Comparison of ENCODE assay signal across 8 cellular contexts in the genomic region with DNA sequence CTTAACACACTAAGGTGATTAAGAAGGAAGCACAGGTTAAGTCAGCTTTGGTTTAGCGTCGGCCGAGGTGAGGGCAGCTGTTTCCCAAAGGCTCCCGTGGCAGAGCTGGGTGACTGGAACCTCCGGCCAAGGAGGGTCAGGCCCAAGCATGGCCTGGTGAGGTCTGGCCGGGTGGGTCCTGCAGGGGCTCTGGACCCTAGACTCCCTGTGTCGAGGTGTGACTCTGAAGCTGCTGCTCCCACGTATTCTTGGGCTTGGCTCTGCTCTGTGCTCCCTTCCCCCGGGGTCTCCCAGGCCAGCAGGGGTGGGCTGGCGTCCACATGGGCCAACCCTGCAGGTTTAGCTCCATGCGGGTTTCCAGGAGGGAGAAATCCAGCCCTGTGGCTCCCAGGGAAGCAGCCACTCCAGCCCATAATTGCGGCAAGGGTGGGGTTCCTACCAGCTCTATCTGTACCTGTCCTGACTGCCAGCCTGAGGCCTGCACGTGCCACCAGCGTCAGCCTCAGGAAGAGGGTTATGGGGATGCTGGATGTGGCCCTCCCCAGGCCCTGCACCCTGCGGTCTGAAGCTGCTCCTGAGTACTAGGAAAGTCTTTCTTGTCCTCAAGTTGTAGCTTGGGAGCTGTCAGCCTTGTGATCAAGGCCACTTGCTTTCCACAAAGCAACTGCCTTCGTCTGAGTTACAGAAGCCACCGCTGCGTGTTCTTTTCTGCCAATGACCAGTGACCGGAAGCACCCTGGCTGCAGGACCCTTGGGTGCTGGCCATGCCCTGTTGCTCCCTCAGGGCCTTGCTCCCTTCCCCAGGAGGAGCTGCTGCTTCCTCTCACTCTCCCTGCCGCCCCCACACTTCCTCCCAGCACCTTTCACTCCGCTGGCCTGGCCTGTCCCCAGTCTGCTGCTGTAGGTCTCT. TPM values are rescaled to one million over a fixed set of nuclear protein-coding genes. Genes with fewer than 3 reads are reported as not detected.
DNase-seq lines count a peak whose midpoint lies in the region; ATAC-seq and TF ChIP-seq lines count a peak whose summit lies in the region.

No MANE protein-coding gene starts in this region.

- H2BK120ac ChIP-seq in H9 (ENCODE audit: low read depth, low read length, poor library complexity, severe bottlenecking): no peak overlapping the region

- H2AK5ac ChIP-seq in H9 (ENCODE audit: insufficient read length, low read length): no peak overlapping the region

- H3K27ac Mint-ChIP-seq in H9 (peak overlapping the region; percentile 45 to 76 (median 68); a peak in 5 of 7 replicates), natural killer cell (peak overlapping the region; percentile 68 to 82)
- H3K27ac Mint-ChIP-seq in activated naive CD4-positive, alpha-beta T cell treated with anti-CD3 and anti-CD28 coated beads for 36 hours: peak overlapping the region; percentile 89

- no peak overlapping the region for H3K4me2 ChIP-seq in H9 (ENCODE audit: insufficient read depth, insufficient read length, low read length)

- no CpG with 5 or more reads among the region's 21 CpGs for WGBS in H9 (ENCODE audit: extremely low coverage, insufficient read length, low lambda C conversion rate)
- 80 to 85% methylated on average over 17 to 18 of the region's 21 CpGs for WGBS in lower leg skin, 2 donors
- 79 to 80% methylated on average over 17 to 19 of the region's 21 CpGs for WGBS in tibial nerve, 2 donors

- no peak overlapping the region for H2BK15ac ChIP-seq in H9 (ENCODE audit: low read depth, low read length)

- H3T11ph ChIP-seq in H9 (ENCODE audit: low read length): no peak overlapping the region

- no peak for ATAC-seq in natural killer cell
- no peak for ATAC-seq in GM18909 (IDR thresholded peaks at IDR 0.05; ENCODE audit: poor library complexity, unreplicated experiment)

- H3K9me3 Mint-ChIP-seq in H9 (no peaks in the 10 kb centered on the region), natural killer cell (no peaks in the 10 kb centered on the region)
- no peaks in the 10 kb centered on the region for H3K9me3 Mint-ChIP-seq in activated naive CD4-positive, alpha-beta T cell treated with anti-CD3 and anti-CD28 coated beads for 36 hours

- DNase-seq in Daoy (ENCODE audit: low read depth): peak; percentile 35
- DNase-seq in H9: no peak
- DNase-seq in activated naive CD4-positive, alpha-beta T cell treated with anti-CD3 and anti-CD28 coated beads for 36 hours: peak; percentile 80
- DNase-seq in natural killer cell: no peak
- DNase-seq in lower leg skin (ENCODE audit: low spot score in 2 of 2): no peak
- no peak for DNase-seq in tibial nerve (ENCODE audit: low spot score in 2 of 2)
- DNase-seq in NOMO-1 treated with dmso at 0.1 percent for 144 hours (lab: John Stamatoyannopoulos, UW; ENCODE audit: unreplicated experiment): no peak

- H3K36me3 ChIP-seq in tibial nerve: no peaks in the 10 kb centered on the region

- H3K27me3 Mint-ChIP-seq in H9 (ENCODE audit: low read depth) (no peaks in the 10 kb centered on the region; the same call in 1 of the 2 replicates), natural killer cell (ENCODE audit: low read depth in 2 of 2) (no peaks in the 10 kb centered on the region)
- H3K27me3 Mint-ChIP-seq in activated naive CD4-positive, alpha-beta T cell treated with anti-CD3 and anti-CD28 coated beads for 36 hours (ENCODE audit: low read depth): no peaks in the 10 kb centered on the region

- H3K4ac ChIP-seq in H9 (ENCODE audit: low read depth, low read length): no peak overlapping the region

- H3K36me3 Mint-ChIP-seq in H9 (ENCODE audit: insufficient read depth in 1 of 3, low read depth in 3 of 3): peaks cover 15 to 27% (median 23%) of the 10 kb centered on the region in 3 experiments
- H3K36me3 Mint-ChIP-seq in activated naive CD4-positive, alpha-beta T cell treated with anti-CD3 and anti-CD28 coated beads for 36 hours (ENCODE audit: low read depth): peaks cover 44% of the 10 kb centered on the region
- H3K36me3 Mint-ChIP-seq in natural killer cell: no peaks in the 10 kb centered on the region

- H4K8ac ChIP-seq in H9 (replicated peaks; ENCODE audit: insufficient read length, low read depth, low read length): no peak overlapping the region

- no peak overlapping the region for H2BK12ac ChIP-seq in H9 (ENCODE audit: insufficient read length, low read depth, low read length)

- H3K27me3 ChIP-seq in H9 (ENCODE audit: insufficient read depth, low read length) (no peaks in the 10 kb centered on the region), tibial nerve (no peaks in the 10 kb centered on the region)

- CTCF ChIA-PET in activated naive CD4-positive, alpha-beta T cell treated with anti-CD3 and anti-CD28 coated beads for 36 hours (lab: Charles Lee): interaction anchor here (0.5 to 2.0 kb wide), 14 partner anchors 10 to 342 kb away, joined by 3 to 7 read pairs (median 4); partner anchors contain the start of gene PSMD11

- TF ChIP-seq CTCF in H9 (conservative IDR thresholded peaks at IDR 0.05): no peak
- TF ChIP-seq CTCF in natural killer cell (IDR thresholded peaks at IDR 0.05): no peak
- no peak for TF ChIP-seq CTCF in lower leg skin (IDR thresholded peaks at IDR 0.05)
- TF ChIP-seq CTCF in tibial nerve (IDR thresholded peaks at IDR 0.05): no peak

- peak overlapping the region; percentile 6; the same call in 1 of the 2 replicates for H3K14ac ChIP-seq in H9 (ENCODE audit: insufficient read depth, low read length)

- H3K9ac ChIP-seq in H9 (ENCODE audit: extremely low read depth, insufficient read length, low read length): no peak overlapping the region

- H3K23me2 ChIP-seq in H9 (ENCODE audit: insufficient read length, low read depth, low read length, poor library complexity, severe bottlenecking): peaks cover 8% of the 10 kb centered on the region

- H2BK5ac ChIP-seq in H9 (ENCODE audit: insufficient read length, low read length): no peak overlapping the region

- no peak overlapping the region for H4K5ac ChIP-seq in H9 (ENCODE audit: insufficient read length, low read depth, low read length)

- no peak overlapping the region for H2BK20ac ChIP-seq in H9 (ENCODE audit: low read depth, low read length, poor library complexity, severe bottlenecking)

- TF ChIP-seq POLR2A in lower leg skin (IDR thresholded peaks at IDR 0.05) (no peak), tibial nerve (IDR thresholded peaks at IDR 0.05) (no peak)

- H3K23ac ChIP-seq in H9 (ENCODE audit: insufficient read length, low read depth, low read length): no peak overlapping the region

- H3K79me2 ChIP-seq in H9 (ENCODE audit: insufficient read depth, low read length): no peaks in the 10 kb centered on the region

- no peak overlapping the region for H3K4me3 ChIP-seq in lower leg skin (ENCODE audit: low read depth, poor library complexity, severe bottlenecking)
- H3K4me3 ChIP-seq in tibial nerve: no peak overlapping the region

- no peaks in the 10 kb centered on the region for H3K9me3 ChIP-seq in H9 (ENCODE audit: control insufficient read depth, low read depth, low read length)
- no peaks in the 10 kb centered on the region for H3K9me3 ChIP-seq in tibial nerve

- no peak overlapping the region for H2AFZ ChIP-seq in H9 (ENCODE audit: low read length)

- H3K79me1 ChIP-seq in H9 (ENCODE audit: insufficient read depth, low read depth, low read length, poor library complexity, severe bottlenecking): peaks cover 3% of the 10 kb centered on the region

- no peak overlapping the region for H3K27ac ChIP-seq in H9 (ENCODE audit: insufficient read length, low read depth, low read length)
- H3K27ac ChIP-seq in tibial nerve: peak overlapping the region in 1 of 4 donors; percentile 30

- H3K56ac ChIP-seq in H9 (ENCODE audit: insufficient read length, low read depth, low read length): no peak overlapping the region

- no peaks in the 10 kb centered on the region for H4K20me1 ChIP-seq in H9 (ENCODE audit: control insufficient read depth, insufficient read depth, insufficient read length)

- H3K4me1 Mint-ChIP-seq in H9 (peaks cover 41 to 51% of the 10 kb centered on the region in 2 experiments), natural killer cell (peaks cover 58 to 59% of the 10 kb centered on the region in 2 donors)
- H3K4me1 Mint-ChIP-seq in activated naive CD4-positive, alpha-beta T cell treated with anti-CD3 and anti-CD28 coated beads for 36 hours (ENCODE audit: low read depth): peaks cover 64% of the 10 kb centered on the region

- TF ChIP-seq EP300 in tibial nerve (IDR thresholded peaks at IDR 0.05): no peak

- intact Hi-C loops in activated naive CD4-positive, alpha-beta T cell treated with anti-CD3 and anti-CD28 coated beads for 36 hours (cut with micrococcal nuclease): loop anchor here (1.0 to 2.0 kb wide), 2 partner anchors 33 to 61 kb away; no protein-coding TSS in a partner anchor
- intact Hi-C loops in natural killer cell (cut with micrococcal nuclease) (no loop called here), lower leg skin (cut with DNase I; ENCODE audit: low total_unique reads) (no loop called here)

- no peak overlapping the region for H3K18ac ChIP-seq in H9 (ENCODE audit: insufficient read length, low read depth, low read length)

- peaks cover 5% of the 10 kb centered on the region; the same call in 1 of the 2 replicates for H3K4me1 ChIP-seq in H9 (ENCODE audit: insufficient read depth, low read length)
- peaks cover 0 to 21% (median 10%) of the 10 kb centered on the region in 4 donors for H3K4me1 ChIP-seq in tibial nerve

- H4K91ac ChIP-seq in H9 (ENCODE audit: insufficient read length, low read depth, low read length): no peak overlapping the region

- peak overlapping the region in 1 of 2 experiments; percentile 25; a peak in 1 of 5 replicates for H3K4me3 Mint-ChIP-seq in H9
- peak overlapping the region; percentile 90 for H3K4me3 Mint-ChIP-seq in activated naive CD4-positive, alpha-beta T cell treated with anti-CD3 and anti-CD28 coated beads for 36 hours
- H3K4me3 Mint-ChIP-seq in natural killer cell: peak overlapping the region; percentile 71

RNA-seq across cellular contexts. Expression of gene CDK5R1, which starts 4.8 kb away (rescaled TPM):
- total RNA-seq in Daoy (2014; rRNA removed; shearing (Covaris generic)): 2.4 and 4.2 TPM in 2 replicates
- total RNA-seq in H9 (2021) (10.4 and 11.4 TPM in 2 replicates), natural killer cell (10 to 100 TPM in 1 of 3 donors, 1 to 10 TPM in 2; 3.7 to 12.3 (median 7.4) TPM), lower leg skin (1 to 10 TPM; 3.3 to 5.8 (median 5.0) TPM), tibial nerve (1 to 10 TPM in 2 of 4 donors, under 1 TPM in 2; 0.78 to 1.5 (median 1.0) TPM)
- total RNA-seq in activated naive CD4-positive, alpha-beta T cell treated with anti-CD3 and anti-CD28 coated beads for 36 hours: 10 to 100 TPM; 50.6 to 52.1 TPM

RNA-seq across cellular contexts. Expression of gene PSMD11, which starts 47.3 kb away (rescaled TPM):
- total RNA-seq in Daoy (2014; rRNA removed; shearing (Covaris generic)): 221 and 303 TPM in 2 replicates
- total RNA-seq in H9 (2021) (169 and 175 TPM in 2 replicates), natural killer cell (100 to 1,000 TPM in 2 of 3 donors, 10 to 100 TPM in 1; 83.4 to 108 (median 105) TPM), lower leg skin (10 to 100 TPM; 44.2 to 77.0 (median 54.2) TPM), tibial nerve (10 to 100 TPM; 37.3 to 48.9 (median 46.8) TPM)
- total RNA-seq in activated naive CD4-positive, alpha-beta T cell treated with anti-CD3 and anti-CD28 coated beads for 36 hours: 100 to 1,000 TPM; 132 to 145 TPM

Comparison
In these comparisons a context has a peak if more than half of its experiments do, and no peak if none do; other contexts are left out.
1. DNase-seq: peak in Daoy (single experiment) and activated naive CD4-positive, alpha-beta T cell treated with anti-CD3 and anti-CD28 coated beads for 36 hours (single experiment); none in H9 (single experiment), natural killer cell (single experiment), lower leg skin (0 of 2), tibial nerve (0 of 2) and NOMO-1 treated with dmso at 0.1 percent for 144 hours (single experiment).
2. Peak in every context shown above with its lines, with median percentiles within 50 percentile points of each other: H3K27ac Mint-ChIP-seq.